10 cellular contexts compared by ENCODE assay signal in the genomic region with DNA sequence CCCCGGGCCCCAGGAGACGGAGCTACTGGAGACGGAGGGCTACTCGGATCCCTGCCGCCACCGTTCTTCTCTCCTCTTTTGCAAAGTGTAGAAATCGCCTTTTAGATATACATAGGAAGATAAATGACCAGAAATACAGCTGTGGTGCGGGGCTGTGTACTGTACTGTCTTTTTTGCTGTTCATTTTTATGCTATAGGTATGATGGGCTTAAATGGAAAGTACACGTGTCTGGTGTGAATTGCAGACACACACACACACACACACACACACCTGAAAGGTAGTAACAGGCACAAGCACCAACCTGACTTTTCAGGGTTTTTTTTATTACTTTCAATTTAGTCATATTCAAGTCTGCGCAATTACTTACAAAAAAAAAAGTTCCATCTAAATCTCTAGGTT. TPM values are rescaled to one million over a fixed set of nuclear protein-coding genes. Genes with fewer than 3 reads are reported as not detected.
A peak's percentile ranks its signal among the peaks of the same experiment; 100 is the strongest.
DNase-seq lines count a peak whose midpoint lies in the region; ATAC-seq and TF ChIP-seq lines count a peak whose summit lies in the region.
"Had no signal": no experiment of that assay in that cellular context is flagged by ENCODE, and none has a peak within 500 bp of the region (broad histone marks: within the 10 kb centered on the region; RNA-seq: fewer than 3 reads in every experiment).

No MANE protein-coding gene starts in this region.

- no peak for TF ChIP-seq CTCF in body of pancreas (IDR thresholded peaks at IDR 0.05)
- TF ChIP-seq CTCF in kidney epithelial cell (IDR thresholded peaks at IDR 0.05; ENCODE audit: insufficient read depth, low read length, poor library complexity, severe bottlenecking) = no peak
- TF ChIP-seq CTCF in suprapubic skin (IDR thresholded peaks at IDR 0.05) = no peak

- TF ChIP-seq EP300 in suprapubic skin (IDR thresholded peaks at IDR 0.05) = no peak

- POLR2A ChIA-PET in activated CD4-positive, alpha-beta memory T cell treated with anti-CD3 and anti-CD28 coated beads for 36 hours (lab: Charles Lee) = no interaction called here

- H3K4me1 ChIP-seq in body of pancreas (peaks cover 10% of the 10 kb centered on the region), suprapubic skin (peaks cover 6% of the 10 kb centered on the region)

- DNase-seq in DMS 273 (lab: John Stamatoyannopoulos, UW; ENCODE audit: unreplicated experiment) (peak; percentile 54), DMS 273 treated with DMSO at 0.1 percent for 48 hours (lab: John Stamatoyannopoulos, UW) (no peak), body of pancreas (no peak), kidney epithelial cell (ENCODE audit: low read depth) (no peak), suprapubic skin (ENCODE audit: low spot score in 2 of 2) (no peak), UCSD-AML1 (lab: John Stamatoyannopoulos, UW; ENCODE audit: unreplicated experiment) (no peak)
- no peak for DNase-seq in activated CD4-positive, alpha-beta memory T cell treated with anti-CD3 and anti-CD28 coated beads for 36 hours
- no peak for DNase-seq in activated CD8-positive, alpha-beta memory T cell treated with anti-CD3 and anti-CD28 coated beads, Interleukin-2, amount 50 U/mL, for 4 hours
- DNase-seq: cortex of kidney had no signal

- CTCF ChIA-PET in activated CD4-positive, alpha-beta memory T cell treated with anti-CD3 and anti-CD28 coated beads for 36 hours (lab: Charles Lee) = no interaction called here

- H3K27ac Mint-ChIP-seq in activated CD4-positive, alpha-beta memory T cell treated with anti-CD3 and anti-CD28 coated beads for 36 hours = no peak overlapping the region

- H3K36me3 Mint-ChIP-seq in activated CD4-positive, alpha-beta memory T cell treated with anti-CD3 and anti-CD28 coated beads for 36 hours = peaks cover 3% of the 10 kb centered on the region

- intact Hi-C loops in body of pancreas (cut with DNase I) = no loop called here
- intact Hi-C loops in activated CD4-positive, alpha-beta memory T cell treated with anti-CD3 and anti-CD28 coated beads for 36 hours (cut with micrococcal nuclease) = no loop called here

- peak overlapping the region in 1 of 4 donors; percentile 40 for H3K27ac ChIP-seq in body of pancreas
- H3K27ac ChIP-seq in suprapubic skin = peak overlapping the region; percentile 18
- H3K27ac ChIP-seq: 22Rv1 had no signal

- no peaks in the 10 kb centered on the region for H3K9me3 ChIP-seq in body of pancreas
- no peaks in the 10 kb centered on the region for H3K9me3 ChIP-seq in suprapubic skin

- peaks cover 3% of the 10 kb centered on the region for H3K4me1 Mint-ChIP-seq in activated CD4-positive, alpha-beta memory T cell treated with anti-CD3 and anti-CD28 coated beads for 36 hours (ENCODE audit: low read depth)

- H3K9me3 Mint-ChIP-seq in activated CD4-positive, alpha-beta memory T cell treated with anti-CD3 and anti-CD28 coated beads for 36 hours = no peaks in the 10 kb centered on the region

- peak; percentile 5 for ATAC-seq in body of pancreas

- 1 to 2% methylated on average over 10 of the region's 10 CpGs for WGBS in body of pancreas, 2 donors
- 2% methylated on average over 10 of the region's 10 CpGs for WGBS in suprapubic skin

- TF ChIP-seq POLR2A in body of pancreas (IDR thresholded peaks at IDR 0.05) (no peak), suprapubic skin (IDR thresholded peaks at IDR 0.05) (no peak)

- peak overlapping the region; percentile 36 to 45 for H3K4me3 ChIP-seq in body of pancreas
- peak overlapping the region; percentile 50 for H3K4me3 ChIP-seq in kidney epithelial cell (ENCODE audit: low read depth, low read length)
- H3K4me3 ChIP-seq in suprapubic skin = peak overlapping the region; percentile 65

- no peak overlapping the region for H3K4me3 Mint-ChIP-seq in activated CD4-positive, alpha-beta memory T cell treated with anti-CD3 and anti-CD28 coated beads for 36 hours

- H3K36me3 ChIP-seq in body of pancreas (replicated peaks in 1 of 2; ENCODE audit: insufficient read depth in 1 of 2, low read depth in 2 of 2) (no peaks in the 10 kb centered on the region), kidney epithelial cell (ENCODE audit: control insufficient read depth, insufficient read depth, low read length) (no peaks in the 10 kb centered on the region), suprapubic skin (no peaks in the 10 kb centered on the region)

- no peaks in the 10 kb centered on the region for H3K27me3 ChIP-seq in body of pancreas
- peaks cover 20% of the 10 kb centered on the region for H3K27me3 ChIP-seq in kidney epithelial cell (ENCODE audit: control insufficient read depth, insufficient read depth, low read length)
- peaks cover 8% of the 10 kb centered on the region for H3K27me3 ChIP-seq in suprapubic skin

- H3K27me3 Mint-ChIP-seq in activated CD4-positive, alpha-beta memory T cell treated with anti-CD3 and anti-CD28 coated beads for 36 hours = peaks cover 25% of the 10 kb centered on the region

RNA-seq across cellular contexts. Expression of gene PTPRZ1, which starts 0.8 kb away (rescaled TPM):
- total RNA-seq in body of pancreas = 10 to 100 TPM in 1 of 2 donors, 1 to 10 TPM in 1; 1.6 to 18.5 TPM
- total RNA-seq in kidney epithelial cell = under 0.01 and 0.04 TPM in 2 replicates
- total RNA-seq in suprapubic skin = 10 to 100 TPM; 47.4 to 88.0 (median 57.5) TPM
- total RNA-seq in activated CD4-positive, alpha-beta memory T cell treated with anti-CD3 and anti-CD28 coated beads for 36 hours = not detected
